In genomic region chr9:136482046-136482792, GRCh38 we compare ENCODE assay signal across 8 cellular contexts. TPM values are rescaled to one million over a fixed set of nuclear protein-coding genes. Genes with fewer than 3 reads are reported as not detected.
DNase-seq lines count a peak whose midpoint lies in the region; ATAC-seq and TF ChIP-seq lines count a peak whose summit lies in the region.

No MANE protein-coding gene starts in this region.

- intact Hi-C loops in transverse colon (cut with DNase I; ENCODE audit: low total_unique reads), result no loop called here

- WGBS in mesodermal cell (ENCODE audit: insufficient coverage in 2 of 2), 2 experiments, result 0 to 3% methylated on average over 20 to 32 of the region's 39 CpGs
- 1% methylated on average over 8 to 15 of the region's 39 CpGs for WGBS in transverse colon (ENCODE audit: low coverage in 1 of 2), 2 donors

- peaks cover 23% of the 10 kb centered on the region for H3K36me3 ChIP-seq in HAP-1 (replicated peaks)
- peaks cover 24% of the 10 kb centered on the region for H3K36me3 ChIP-seq in SJSA1
- peaks cover 36% of the 10 kb centered on the region for H3K36me3 ChIP-seq in mesodermal cell (ENCODE audit: control insufficient read depth, insufficient read depth, low read length)
- peaks cover 0 to 8% (median under 1%) of the 10 kb centered on the region in 4 donors for H3K36me3 ChIP-seq in transverse colon

- no peaks in the 10 kb centered on the region for H3K9me3 ChIP-seq in HAP-1
- H3K9me3 ChIP-seq in SJSA1 (replicated peaks), result no peaks in the 10 kb centered on the region
- H3K9me3 ChIP-seq in mesodermal cell (ENCODE audit: control insufficient read depth, low read length), result no peaks in the 10 kb centered on the region
- H3K9me3 ChIP-seq in transverse colon, result no peaks in the 10 kb centered on the region

- no peak for TF ChIP-seq CTCF in transverse colon (IDR thresholded peaks at IDR 0.05)

- in situ Hi-C loops in HAP-1 (cut with MboI; ENCODE audit: low sequenced_read_pairs), result no loop called here
- in situ Hi-C loops in transverse colon (cut with MboI; ENCODE audit: low pct_ligation_motif_present in 1 of 4, low pct_unique_long_range_greater_than_20kb in 1 of 4, low sequenced_read_pairs in 3 of 4), result loop anchor here in 1 of 4 donors (10.0 kb wide), 1 partner anchor 153 kb away; no protein-coding TSS in a partner anchor

- no peaks in the 10 kb centered on the region for H3K27me3 ChIP-seq in HAP-1 (ENCODE audit: low read depth)
- H3K27me3 ChIP-seq in SJSA1 (replicated peaks), result no peaks in the 10 kb centered on the region
- H3K27me3 ChIP-seq in transverse colon, result no peaks in the 10 kb centered on the region

- no peak for TF ChIP-seq POLR2A in transverse colon (IDR thresholded peaks at IDR 0.05)

- H3K27ac ChIP-seq in SJSA1 (peak overlapping the region; percentile 93), cingulate gyrus (ENCODE audit: low read depth, low read length) (peak overlapping the region; percentile 84), mesodermal cell (ENCODE audit: low read depth, low read length, severe bottlenecking) (peak overlapping the region; percentile 99), transverse colon (peak overlapping the region; percentile 97 to 100 (median 100))

- TF ChIP-seq EP300 in transverse colon (IDR thresholded peaks at IDR 0.05; ENCODE audit: low read depth), result no peak

- DNase-seq in CD1c-positive myeloid dendritic cell (ENCODE audit: extremely low spot score) (peak; percentile 62), HAP-1 (ENCODE audit: low spot score in 2 of 2) (peak in 1 of 2 experiments; percentile 35), SJSA1 (ENCODE audit: low read depth in 1 of 2, low spot score in 2 of 2) (peak in 1 of 2 experiments; percentile 46), transverse colon (peak; percentile 49), ecto neural progenitor cell (ENCODE audit: low spot score) (no peak)

- H3K4me1 ChIP-seq in HAP-1 (peaks cover 12% of the 10 kb centered on the region; the same call in 1 of the 2 replicates), SJSA1 (replicated peaks) (peaks cover 18% of the 10 kb centered on the region), mesodermal cell (ENCODE audit: control insufficient read depth, insufficient read depth, low read length, poor library complexity, severe bottlenecking) (peaks cover 5% of the 10 kb centered on the region), transverse colon (peaks cover 20 to 28% (median 21%) of the 10 kb centered on the region in 4 donors)

- H3K4me3 ChIP-seq in HAP-1 (peak overlapping the region; percentile 83), SJSA1 (peak overlapping the region; percentile 94), mesodermal cell (ENCODE audit: extremely low read depth, insufficient read depth, low read length, poor library complexity, severe bottlenecking) (peak overlapping the region; percentile 91), transverse colon (peak overlapping the region; percentile 80 to 100 (median 88))

- ATAC-seq in GM21717 (IDR thresholded peaks at IDR 0.05; ENCODE audit: unreplicated experiment), result no peak

RNA-seq across cellular contexts. Expression of gene SEC16A, which starts 0.6 kb away (rescaled TPM):
- 14.9 and 15.4 TPM in 2 replicates for total RNA-seq in SJSA1 (2014; rRNA removed; shearing (Covaris generic))
- 55.1 TPM for polyA plus RNA-seq in mesodermal cell (2013, experiment 1 of 2)
- 44.5 TPM for polyA plus RNA-seq in mesodermal cell (2013, experiment 2 of 2)
- 10 to 100 TPM; 54.1 to 75.9 (median 65.8) TPM for total RNA-seq in transverse colon

RNA-seq across cellular contexts. Expression of gene INPP5E, which starts 42.6 kb away (rescaled TPM):
- total RNA-seq in SJSA1 (2014; rRNA removed; shearing (Covaris generic)), result 10.0 and 11.7 TPM in 2 replicates
- polyA plus RNA-seq in mesodermal cell (2013, experiment 1 of 2), result 16.7 TPM
- 12.6 TPM for polyA plus RNA-seq in mesodermal cell (2013, experiment 2 of 2)
- total RNA-seq in transverse colon, result 10 to 100 TPM; 12.5 to 57.5 (median 18.3) TPM
